Comparison of ENCODE assay signal across 14 cellular contexts in the genomic region with DNA sequence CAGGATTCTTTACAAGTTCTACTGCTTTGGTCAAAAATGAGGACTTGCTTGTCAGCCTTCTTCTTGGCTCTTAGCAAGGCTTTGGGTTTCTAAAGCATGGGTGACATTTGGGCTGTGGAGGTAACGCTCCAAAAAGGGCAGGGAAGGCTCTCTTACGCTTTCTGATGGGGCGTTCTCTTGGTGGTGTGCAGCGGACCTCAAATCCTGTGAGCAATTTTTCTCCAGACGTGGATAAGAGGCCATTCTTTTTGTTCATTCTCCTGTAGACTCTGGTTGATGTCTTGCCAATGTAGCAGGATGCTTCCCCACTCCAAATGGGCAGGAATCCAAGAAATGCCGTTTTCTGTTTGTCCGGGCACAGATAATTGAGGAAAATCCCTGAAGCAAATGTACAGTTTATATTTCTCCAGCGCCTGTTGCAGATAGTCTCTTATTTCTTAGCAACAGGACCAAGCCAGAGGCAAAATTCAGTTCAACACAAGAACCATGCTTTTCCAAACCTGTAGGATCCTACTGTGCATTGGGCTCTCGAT.
A peak's percentile ranks its signal among the peaks of the same experiment; 100 is the strongest.
DNase-seq lines count a peak whose midpoint lies in the region; ATAC-seq, FAIRE-seq and TF ChIP-seq lines count a peak whose summit lies in the region.
"Had no signal": no experiment of that assay in that cellular context is flagged by ENCODE, and none has a peak within 500 bp of the region (broad histone marks: within the 10 kb centered on the region; RNA-seq: fewer than 3 reads in every experiment).

No MANE protein-coding gene starts in this region.

- H4K20me1 ChIP-seq in GM12878 (ENCODE audit: control insufficient read depth, insufficient read depth) = no peaks in the 10 kb centered on the region

- H3K79me2 ChIP-seq in GM12878 (ENCODE audit: control insufficient read depth, insufficient read depth, low read length) = no peaks in the 10 kb centered on the region

- no peaks in the 10 kb centered on the region for H3K36me3 ChIP-seq in GM12878 (ENCODE audit: control insufficient read depth in 2 of 2, insufficient read depth in 2 of 2, low read length in 1 of 2)

- no peak overlapping the region for H3K4me3 ChIP-seq in GM12878

- no peak overlapping the region for H3K4me2 ChIP-seq in GM12878 (ENCODE audit: control insufficient read depth, insufficient read depth)

- WGBS in GM12878 (ENCODE audit: insufficient coverage, insufficient replicate concordance, low lambda C conversion rate, missing lambda C conversion rate) = 45% methylated on average over 9 of the region's 9 CpGs

- intact Hi-C loops in GM12878 (cut with micrococcal nuclease; ENCODE audit: unreplicated experiment) = no loop called here

- in situ Hi-C loops in GM12878 (cut with MboI) = no loop called here

- DNase-seq in COR-L47 (lab: John Stamatoyannopoulos, UW) (peak; percentile 85), H4 (ENCODE audit: low spot score) (peak; percentile 59), NCI-H2196 (lab: John Stamatoyannopoulos, UW; ENCODE audit: unreplicated experiment) (peak; percentile 70), GM12878 (ENCODE audit: low read depth, low spot score) (no peak), RKO (ENCODE audit: low spot score) (no peak), T-helper 9 cell (no peak), NK-92 (lab: John Stamatoyannopoulos, UW; ENCODE audit: unreplicated experiment) (no peak)
- no peak for DNase-seq in stimulated activated naive CD4-positive, alpha-beta T cell (lab: John Stamatoyannopoulos, UW)
- DNase-seq: activated CD4-positive, alpha-beta T cell treated with anti-CD3 and anti-CD28 coated beads for 48 hours; foreskin fibroblast; immature natural killer cell; stimulated activated CD4-positive, alpha-beta T cell treated with anti-CD3 and anti-CD28 coated beads, Interleukin-2, amount 100 ng/mL, for 24 hours; stimulated activated naive CD4-positive, alpha-beta T cell treated with Interleukin-2 at 50 U/mL for 16 hours; T-cell had no signal

- no peaks in the 10 kb centered on the region; the same call in 2 of the 3 replicates for H3K9me3 ChIP-seq in GM12878 (replicated peaks; ENCODE audit: control insufficient read depth, insufficient read depth, low read length)

- FAIRE-seq in GM12878 (lab: Jason Lieb, UNC) = no peak

- POLR2A ChIA-PET in GM12878 (lab: Charles Lee) = no interaction called here

- RAD21 ChIA-PET in GM12878 (lab: Charles Lee; ENCODE audit: unreplicated experiment) = no interaction called here

- peak; percentile 36; the same call in 1 of the 3 replicates for ATAC-seq in GM12878
- ATAC-seq: T-cell had no signal

- H2AFZ ChIP-seq in GM12878 (ENCODE audit: control insufficient read depth, low read depth, low read length) = no peak overlapping the region

- no TSS peak for BruUV-seq in GM12878 (replicated peaks; lab: Mats Ljungman, UMichigan)

- H3K27me3 ChIP-seq in GM12878 (replicated peaks in 1 of 2; ENCODE audit: control insufficient read depth in 2 of 2, insufficient read depth in 2 of 2, low read length in 1 of 2) = peaks cover 0 to 2% of the 10 kb centered on the region in 2 experiments; a peak in 1 of 4 replicates

- peaks cover 21% of the 10 kb centered on the region for H3K4me1 ChIP-seq in GM12878 (ENCODE audit: control insufficient read depth, insufficient read depth, low read length)

- CTCF ChIA-PET in GM12878 (lab: Yijun Ruan, JAX) = no interaction called here

- TF ChIP-seq CTCF in GM12878 (IDR thresholded peaks at IDR 0.05 in 2 of 3, conservative IDR thresholded peaks at IDR 0.05 in 1 of 3; ENCODE audit: control insufficient read depth in 2 of 3, extremely low read depth in 1 of 3, insufficient read depth in 1 of 3, low read depth in 3 of 3, low read length in 3 of 3) = no peak

- TF ChIP-seq RAD21 in GM12878 (IDR thresholded peaks at IDR 0.05; ENCODE audit: insufficient read depth, low read depth, low read length) = no peak

- SMC1A ChIA-PET in GM12878 (lab: Charles Lee; ENCODE audit: uncharacterized antibody, unreplicated experiment) = no interaction called here

- TF ChIP-seq EP300 in GM12878 (IDR thresholded peaks at IDR 0.05; ENCODE audit: borderline replicate concordance in 1 of 2, control insufficient read depth in 1 of 2, low read depth in 2 of 2, low read length in 2 of 2) = no peak

- no peak overlapping the region for H3K27ac ChIP-seq in GM12878 (ENCODE audit: control insufficient read depth, insufficient read depth)

- no peak for TF ChIP-seq POLR2A in GM12878 (IDR thresholded peaks at IDR 0.05; ENCODE audit: low read depth, low read length)

- no peak overlapping the region for H3K9ac ChIP-seq in GM12878 (ENCODE audit: control insufficient read depth, insufficient read depth, low read length)

TF ChIP-seq in GM12878, 131 proteins besides CTCF, POLR2A, EP300 and RAD21:
- TF ChIP-seq ETV6 (conservative IDR thresholded peaks at IDR 0.05 in 1 of 2, IDR thresholded peaks at IDR 0.05 in 1 of 2; ENCODE audit: borderline replicate concordance in 1 of 2, low read depth in 1 of 2) (no peak), SMAD1 (IDR thresholded peaks at IDR 0.05; ENCODE audit: low read depth, partially characterized antibody) (no peak)
- TF ChIP-seq, protein P1, sequence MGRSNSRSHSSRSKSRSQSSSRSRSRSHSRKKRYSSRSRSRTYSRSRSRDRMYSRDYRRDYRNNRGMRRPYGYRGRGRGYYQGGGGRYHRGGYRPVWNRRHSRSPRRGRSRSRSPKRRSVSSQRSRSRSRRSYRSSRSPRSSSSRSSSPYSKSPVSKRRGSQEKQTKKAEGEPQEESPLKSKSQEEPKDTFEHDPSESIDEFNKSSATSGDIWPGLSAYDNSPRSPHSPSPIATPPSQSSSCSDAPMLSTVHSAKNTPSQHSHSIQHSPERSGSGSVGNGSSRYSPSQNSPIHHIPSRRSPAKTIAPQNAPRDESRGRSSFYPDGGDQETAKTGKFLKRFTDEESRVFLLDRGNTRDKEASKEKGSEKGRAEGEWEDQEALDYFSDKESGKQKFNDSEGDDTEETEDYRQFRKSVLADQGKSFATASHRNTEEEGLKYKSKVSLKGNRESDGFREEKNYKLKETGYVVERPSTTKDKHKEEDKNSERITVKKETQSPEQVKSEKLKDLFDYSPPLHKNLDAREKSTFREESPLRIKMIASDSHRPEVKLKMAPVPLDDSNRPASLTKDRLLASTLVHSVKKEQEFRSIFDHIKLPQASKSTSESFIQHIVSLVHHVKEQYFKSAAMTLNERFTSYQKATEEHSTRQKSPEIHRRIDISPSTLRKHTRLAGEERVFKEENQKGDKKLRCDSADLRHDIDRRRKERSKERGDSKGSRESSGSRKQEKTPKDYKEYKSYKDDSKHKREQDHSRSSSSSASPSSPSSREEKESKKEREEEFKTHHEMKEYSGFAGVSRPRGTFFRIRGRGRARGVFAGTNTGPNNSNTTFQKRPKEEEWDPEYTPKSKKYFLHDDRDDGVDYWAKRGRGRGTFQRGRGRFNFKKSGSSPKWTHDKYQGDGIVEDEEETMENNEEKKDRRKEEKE (IDR thresholded peaks at IDR 0.05) = no peak

Comparison
In these comparisons a context has a peak if more than half of its experiments do, and no peak if none do; other contexts are left out.
1. DNase-seq: peak in COR-L47 (single experiment), H4 (single experiment) and NCI-H2196 (single experiment); none in GM12878 (single experiment), stimulated activated naive CD4-positive, alpha-beta T cell (0 of 6), RKO (single experiment), T-helper 9 cell (single experiment) and NK-92 (single experiment).